11 cellular contexts compared by ENCODE assay signal in the genomic region with DNA sequence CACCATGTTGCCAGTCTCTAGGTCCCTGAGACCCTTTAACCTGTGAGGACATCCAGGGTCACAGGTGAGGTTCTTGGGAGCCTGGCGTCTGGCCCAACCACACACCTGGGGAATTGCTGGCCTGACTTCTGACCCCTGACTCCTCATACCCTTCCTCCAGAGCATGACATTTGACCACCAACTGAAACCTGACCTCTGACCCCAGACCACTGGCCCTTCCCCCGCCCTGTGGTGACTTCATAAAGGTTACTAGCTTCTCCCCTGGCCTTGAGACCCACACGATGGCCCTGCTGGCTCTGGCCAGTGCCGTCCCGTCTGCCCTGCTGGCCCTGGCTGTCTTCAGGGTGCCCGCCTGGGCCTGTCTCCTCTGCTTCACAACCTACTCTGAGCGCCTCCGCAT. TPM values are rescaled to one million over a fixed set of nuclear protein-coding genes. Genes with fewer than 3 reads are reported as not detected.
A peak's percentile ranks its signal among the peaks of the same experiment; 100 is the strongest.
DNase-seq lines count a peak whose midpoint lies in the region; ATAC-seq and TF ChIP-seq lines count a peak whose summit lies in the region.
"Had no signal": no experiment of that assay in that cellular context is flagged by ENCODE, and none has a peak within 500 bp of the region (broad histone marks: within the 10 kb centered on the region; RNA-seq: fewer than 3 reads in every experiment).

SPACA6 (plus strand) TSS at position 85 of the 400 bp plus-strand sequence; CDS start at position 282, 197 bp downstream.

- peaks cover 20% of the 10 kb centered on the region for H3K4me1 Mint-ChIP-seq in activated T-helper 17 cell treated with anti-CD3 and anti-CD28 coated beads, Interleukin-2, amount 50 U/mL, for 72 hours
- peaks cover 16% of the 10 kb centered on the region for H3K4me1 Mint-ChIP-seq in progenitor cell of endocrine pancreas (ENCODE audit: low read depth)
- peaks cover 29% of the 10 kb centered on the region for H3K4me1 Mint-ChIP-seq in stimulated activated naive CD8-positive, alpha-beta T cell treated with anti-CD3 and anti-CD28 coated beads, Interleukin-15, amount 100 ng/mL, for 72 hours

- H3K27me3 Mint-ChIP-seq in activated T-helper 17 cell treated with anti-CD3 and anti-CD28 coated beads, Interleukin-2, amount 50 U/mL, for 72 hours, result no peaks in the 10 kb centered on the region
- H3K27me3 Mint-ChIP-seq in progenitor cell of endocrine pancreas, result no peaks in the 10 kb centered on the region
- peaks cover 8% of the 10 kb centered on the region for H3K27me3 Mint-ChIP-seq in stimulated activated naive CD8-positive, alpha-beta T cell treated with anti-CD3 and anti-CD28 coated beads, Interleukin-15, amount 100 ng/mL, for 72 hours

- H3K27ac Mint-ChIP-seq in activated T-helper 17 cell treated with anti-CD3 and anti-CD28 coated beads, Interleukin-2, amount 50 U/mL, for 72 hours, result peak within 1 kb of the TSS; percentile 12
- H3K27ac Mint-ChIP-seq in progenitor cell of endocrine pancreas, result peak within 1 kb of the TSS; percentile 33
- H3K27ac Mint-ChIP-seq in stimulated activated naive CD8-positive, alpha-beta T cell treated with anti-CD3 and anti-CD28 coated beads, Interleukin-15, amount 100 ng/mL, for 72 hours, result peak within 1 kb of the TSS in 1 of 2 donors; percentile 21

- TF ChIP-seq CTCF in progenitor cell of endocrine pancreas (IDR thresholded peaks at IDR 0.05; ENCODE audit: unreplicated experiment), result no peak

- H3K36me3 Mint-ChIP-seq in activated T-helper 17 cell treated with anti-CD3 and anti-CD28 coated beads, Interleukin-2, amount 50 U/mL, for 72 hours (ENCODE audit: low read depth), result peaks cover 11% of the 10 kb centered on the region
- peaks cover 13% of the 10 kb centered on the region for H3K36me3 Mint-ChIP-seq in progenitor cell of endocrine pancreas (ENCODE audit: insufficient read depth)

- H3K4me1 ChIP-seq in BLaER1, result peaks cover 24% of the 10 kb centered on the region

- no peaks in the 10 kb centered on the region for H3K9me3 ChIP-seq in BLaER1

- intact Hi-C loops in Right ventricle myocardium inferior (cut with DNase I), result no loop called here

- H3K4me3 Mint-ChIP-seq in activated T-helper 17 cell treated with anti-CD3 and anti-CD28 coated beads, Interleukin-2, amount 50 U/mL, for 72 hours, result no peak within 1 kb of the TSS
- peak within 1 kb of the TSS; percentile 50 for H3K4me3 Mint-ChIP-seq in progenitor cell of endocrine pancreas (ENCODE audit: low read depth)
- no peak within 1 kb of the TSS for H3K4me3 Mint-ChIP-seq in stimulated activated naive CD8-positive, alpha-beta T cell treated with anti-CD3 and anti-CD28 coated beads, Interleukin-15, amount 100 ng/mL, for 72 hours

- no peak for DNase-seq in Right ventricle myocardium inferior (ENCODE audit: missing footprints)
- no peak for DNase-seq in progenitor cell of endocrine pancreas (ENCODE audit: low spot score, unreplicated experiment)
- DNase-seq in stimulated activated naive CD8-positive, alpha-beta T cell treated with anti-CD3 and anti-CD28 coated beads, Interleukin-15, amount 100 ng/mL, for 72 hours, result no peak
- DNase-seq in Kasumi-1 (lab: John Stamatoyannopoulos, UW), result no peak
- DNase-seq in NAMALWA (ENCODE audit: low spot score), result no peak
- DNase-seq: cerebellar nuclear complex, WERI-Rb-1 had no signal

- H3K9me3 Mint-ChIP-seq in activated T-helper 17 cell treated with anti-CD3 and anti-CD28 coated beads, Interleukin-2, amount 50 U/mL, for 72 hours, result no peaks in the 10 kb centered on the region
- no peaks in the 10 kb centered on the region for H3K9me3 Mint-ChIP-seq in progenitor cell of endocrine pancreas (ENCODE audit: low read depth)
- H3K9me3 Mint-ChIP-seq in stimulated activated naive CD8-positive, alpha-beta T cell treated with anti-CD3 and anti-CD28 coated beads, Interleukin-15, amount 100 ng/mL, for 72 hours, result no peaks in the 10 kb centered on the region

- no peak within 1 kb of the TSS for H3K4me3 ChIP-seq in BLaER1
- H3K4me3 ChIP-seq: lung had no signal

- H3K27me3 ChIP-seq in BLaER1, result no peaks in the 10 kb centered on the region

- peak within 1 kb of the TSS; percentile 44 for H3K27ac ChIP-seq in BLaER1

- ATAC-seq in activated T-helper 17 cell treated with anti-CD3 and anti-CD28 coated beads, Interleukin-2, amount 50 U/mL, for 72 hours (replicated peaks), result no peak
- ATAC-seq in Right ventricle myocardium inferior (no peak), GM21529 (IDR thresholded peaks at IDR 0.05; ENCODE audit: unreplicated experiment) (no peak)
- ATAC-seq in stimulated activated naive CD8-positive, alpha-beta T cell treated with anti-CD3 and anti-CD28 coated beads, Interleukin-15, amount 100 ng/mL, for 72 hours, result no peak

- peaks cover 58% of the 10 kb centered on the region for H4K20me1 ChIP-seq in BLaER1

- H3K4me2 ChIP-seq in BLaER1, result peak within 1 kb of the TSS; percentile 96

- H3K36me3 ChIP-seq in BLaER1, result peaks cover 63% of the 10 kb centered on the region

- 0 out of 2 replicates have a peak within 1 kb of the TSS, but pooled peaks have one; percentile 38 for H3K9ac ChIP-seq in BLaER1

RNA-seq across cellular contexts. Expression of gene SPACA6, which starts in this region (rescaled TPM):
- total RNA-seq in activated T-helper 17 cell treated with anti-CD3 and anti-CD28 coated beads, Interleukin-2, amount 50 U/mL, for 72 hours, result 10 to 100 TPM in 1 of 2 donors, 1 to 10 TPM in 1; 3.2 to 18.3 TPM
- total RNA-seq in Right ventricle myocardium inferior (14.6 TPM), progenitor cell of endocrine pancreas (28.9 and 32.3 TPM in 2 replicates)
